ENCODE assay signal across 23 cellular contexts in the genomic region with DNA sequence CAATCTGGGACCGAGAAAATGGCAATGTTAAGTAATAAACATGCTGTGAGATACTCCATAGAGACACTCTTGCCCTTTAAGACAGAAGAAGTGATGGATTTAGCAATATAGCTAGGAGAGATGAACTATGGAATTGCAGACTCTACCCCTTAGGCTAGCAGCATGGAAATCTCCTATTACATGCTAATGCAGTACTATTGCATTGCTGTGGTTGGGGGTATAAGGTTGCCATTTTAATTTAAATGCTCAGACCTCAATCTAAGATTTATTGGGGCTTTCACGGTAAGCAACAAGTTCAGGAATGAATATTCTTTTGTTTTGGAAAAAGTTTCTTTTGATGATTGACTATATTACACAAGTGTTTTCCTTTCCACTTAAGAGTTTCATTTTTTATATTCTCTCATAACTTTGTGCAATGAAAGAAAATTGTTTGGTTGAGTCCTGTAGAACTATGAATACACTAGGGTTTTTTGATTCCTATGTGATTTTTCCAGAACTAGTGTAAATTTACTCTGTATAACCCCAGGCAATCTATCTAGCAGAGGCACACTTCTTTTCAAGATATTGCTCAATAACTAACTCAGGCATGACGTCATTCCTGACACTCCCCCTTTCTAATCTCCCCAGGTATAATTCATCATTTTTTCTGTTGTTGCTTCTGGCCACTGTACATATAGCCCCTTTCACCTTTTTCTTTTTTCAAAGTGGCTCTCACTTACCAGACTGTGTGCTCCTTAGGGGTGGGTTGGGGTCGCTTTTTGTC.
A peak's percentile ranks its signal among the peaks of the same experiment; 100 is the strongest.
DNase-seq lines count a peak whose midpoint lies in the region; ATAC-seq, FAIRE-seq and TF ChIP-seq lines count a peak whose summit lies in the region.
"Had no signal": no experiment of that assay in that cellular context is flagged by ENCODE, and none has a peak within 500 bp of the region (broad histone marks: within the 10 kb centered on the region; RNA-seq: fewer than 3 reads in every experiment).

No MANE protein-coding gene starts in this region.

- no peaks in the 10 kb centered on the region for H3K36me3 Mint-ChIP-seq in MCF 10A (ENCODE audit: insufficient read depth, unreplicated experiment)
- H3K36me3 Mint-ChIP-seq: CD4-positive, alpha-beta memory T cell had no signal

- TF ChIP-seq POLR2A in breast epithelium (IDR thresholded peaks at IDR 0.05): no peak
- TF ChIP-seq POLR2A in GM12878 (IDR thresholded peaks at IDR 0.05; ENCODE audit: low read depth, low read length): no peak

- H3K4me3 Mint-ChIP-seq in MCF 10A (ENCODE audit: unreplicated experiment): no peak overlapping the region
- H3K4me3 Mint-ChIP-seq: CD4-positive, alpha-beta memory T cell; T-helper 1 cell treated with Interleukin-12 subunit alpha and Interleukin-12 subunit beta and Interleukin-4 antibody, amounts not matched to agents 30 μg/mL and 1 μg/mL, for 36 hours had no signal

- H4K20me1 ChIP-seq in GM12878 (ENCODE audit: control insufficient read depth, insufficient read depth) (no peaks in the 10 kb centered on the region), neural cell (ENCODE audit: insufficient read depth) (no peaks in the 10 kb centered on the region)
- H4K20me1 ChIP-seq: BLaER1 treated with 17β-estradiol and CSF1 and Interleukin-3, amounts not matched to agents 10 nM and 100 nM had no signal

- H3K36me3 ChIP-seq in breast epithelium (no peaks in the 10 kb centered on the region), GM12878 (ENCODE audit: control insufficient read depth in 2 of 2, insufficient read depth in 2 of 2, low read length in 1 of 2) (no peaks in the 10 kb centered on the region), neural cell (ENCODE audit: insufficient read depth, low read length) (no peaks in the 10 kb centered on the region), left lung (no peaks in the 10 kb centered on the region)
- H3K36me3 ChIP-seq: BLaER1 treated with 17β-estradiol and CSF1 and Interleukin-3, amounts not matched to agents 10 nM and 100 nM; Peyer's patch; SJSA1 had no signal

- H3K9me3 ChIP-seq in breast epithelium: no peaks in the 10 kb centered on the region
- H3K9me3 ChIP-seq in GM12878 (replicated peaks; ENCODE audit: control insufficient read depth, insufficient read depth, low read length): no peaks in the 10 kb centered on the region
- no peaks in the 10 kb centered on the region for H3K9me3 ChIP-seq in neural cell (ENCODE audit: low read length)
- H3K9me3 ChIP-seq in left lung: no peaks in the 10 kb centered on the region
- H3K9me3 ChIP-seq: BLaER1 treated with 17β-estradiol and CSF1 and Interleukin-3, amounts not matched to agents 10 nM and 100 nM; Peyer's patch; SJSA1 had no signal

- RAD21 ChIA-PET in GM12878 (lab: Charles Lee; ENCODE audit: unreplicated experiment): no interaction called here

- H3K4me2 ChIP-seq in GM12878 (ENCODE audit: control insufficient read depth, insufficient read depth) (no peak overlapping the region), neural cell (ENCODE audit: low read length) (no peak overlapping the region)
- H3K4me2 ChIP-seq: BLaER1 treated with 17β-estradiol and CSF1 and Interleukin-3, amounts not matched to agents 10 nM and 100 nM had no signal

- DNase-seq in MCF 10A (ENCODE audit: unreplicated experiment) (peak; percentile 48), breast epithelium (ENCODE audit: low spot score in 2 of 2) (no peak), NCI-H226 (peak; percentile 55), GM12878 (ENCODE audit: low read depth, low spot score) (no peak), NCI-H146 treated with DMSO at 0.1 percent for 48 hours (lab: John Stamatoyannopoulos, UW; ENCODE audit: unreplicated experiment) (no peak), left lung (no peak)
- DNase-seq: 8988T; CD4-positive, alpha-beta memory T cell; GDM1; KG1; NCI-H1417; NCI-H187 treated with DMSO at 0.1 percent for 48 hours; NCI-H345; NCI-H524; NCI-H774; NK-92 treated with Interleukin-12 subunit alpha and Interleukin-12 subunit beta, amount 100 ng/mL, for 24 hours; Peyer's patch had no signal

- H2AFZ ChIP-seq in GM12878 (ENCODE audit: control insufficient read depth, low read depth, low read length): no peak overlapping the region
- H2AFZ ChIP-seq in neural cell (ENCODE audit: low read depth, low read length): no peak overlapping the region

- BruUV-seq in MCF 10A (replicated peaks; lab: Mats Ljungman, UMichigan): no TSS peak
- BruUV-seq in GM12878 (replicated peaks; lab: Mats Ljungman, UMichigan): no TSS peak

- FAIRE-seq in GM12878 (lab: Jason Lieb, UNC): no peak

- CTCF ChIA-PET in MCF 10A (lab: Yijun Ruan, JAX) (no interaction called here), GM12878 (lab: Yijun Ruan, JAX) (no interaction called here)

- H3K27me3 ChIP-seq in breast epithelium (no peaks in the 10 kb centered on the region), GM12878 (replicated peaks in 1 of 2; ENCODE audit: control insufficient read depth in 2 of 2, insufficient read depth in 2 of 2, low read length in 1 of 2) (no peaks in the 10 kb centered on the region), neural cell (ENCODE audit: insufficient read depth, low read depth, low read length) (no peaks in the 10 kb centered on the region), left lung (no peaks in the 10 kb centered on the region)
- H3K27me3 ChIP-seq: BLaER1 treated with 17β-estradiol and CSF1 and Interleukin-3, amounts not matched to agents 10 nM and 100 nM; Peyer's patch; SJSA1 had no signal

- H3K27ac ChIP-seq in breast epithelium (no peak overlapping the region), GM12878 (ENCODE audit: control insufficient read depth, insufficient read depth) (no peak overlapping the region), neural cell (ENCODE audit: low read length) (peak overlapping the region; percentile 63), left lung (no peak overlapping the region)
- H3K27ac ChIP-seq: BLaER1 treated with 17β-estradiol and CSF1 and Interleukin-3, amounts not matched to agents 10 nM and 100 nM; Peyer's patch; SJSA1 had no signal

- in situ Hi-C loops in GM12878 (cut with MboI): no loop called here

- H3K79me2 ChIP-seq in GM12878 (ENCODE audit: control insufficient read depth, insufficient read depth, low read length) (no peaks in the 10 kb centered on the region), neural cell (replicated peaks; ENCODE audit: insufficient read depth, low read length) (no peaks in the 10 kb centered on the region)

- no peaks in the 10 kb centered on the region for H3F3A ChIP-seq in neural cell (ENCODE audit: insufficient read depth, low read length, poor library complexity, severe bottlenecking)

- H3K9me3 Mint-ChIP-seq in MCF 10A (ENCODE audit: unreplicated experiment): no peaks in the 10 kb centered on the region
- H3K9me3 Mint-ChIP-seq: T-helper 1 cell treated with Interleukin-12 subunit alpha and Interleukin-12 subunit beta and Interleukin-4 antibody, amounts not matched to agents 30 μg/mL and 1 μg/mL, for 36 hours had no signal

- H3K27ac Mint-ChIP-seq in MCF 10A (ENCODE audit: low read depth, unreplicated experiment): no peak overlapping the region
- H3K27ac Mint-ChIP-seq: CD4-positive, alpha-beta memory T cell; T-helper 1 cell treated with Interleukin-12 subunit alpha and Interleukin-12 subunit beta and Interleukin-4 antibody, amounts not matched to agents 30 μg/mL and 1 μg/mL, for 36 hours had no signal

- H3K27me3 Mint-ChIP-seq in MCF 10A (ENCODE audit: insufficient read depth, unreplicated experiment): no peaks in the 10 kb centered on the region

- no peak overlapping the region for H3K4me3 ChIP-seq in breast epithelium
- H3K4me3 ChIP-seq in GM12878: no peak overlapping the region
- H3K4me3 ChIP-seq in neural cell (ENCODE audit: low read length): no peak overlapping the region
- H3K4me3 ChIP-seq in left lung: no peak overlapping the region
- H3K4me3 ChIP-seq: BLaER1 treated with 17β-estradiol and CSF1 and Interleukin-3, amounts not matched to agents 10 nM and 100 nM; Peyer's patch; SJSA1 had no signal

- no peak for TF ChIP-seq EP300 in GM12878 (IDR thresholded peaks at IDR 0.05; ENCODE audit: borderline replicate concordance in 1 of 2, control insufficient read depth in 1 of 2, low read depth in 2 of 2, low read length in 2 of 2)
- no peak for TF ChIP-seq EP300 in neural cell (conservative IDR thresholded peaks at IDR 0.05; ENCODE audit: poor library complexity, severe bottlenecking)

- peaks cover 9% of the 10 kb centered on the region for H3K4me1 Mint-ChIP-seq in MCF 10A (ENCODE audit: insufficient read depth, unreplicated experiment)
- H3K4me1 Mint-ChIP-seq: CD4-positive, alpha-beta memory T cell had no signal

- H3K9me2 ChIP-seq in neural cell (ENCODE audit: insufficient read depth, low read length): no peaks in the 10 kb centered on the region

- TF ChIP-seq CTCF in MCF 10A (IDR thresholded peaks at IDR 0.05; ENCODE audit: unreplicated experiment) (no peak), breast epithelium (IDR thresholded peaks at IDR 0.05) (no peak), GM12878 (IDR thresholded peaks at IDR 0.05 in 2 of 3, conservative IDR thresholded peaks at IDR 0.05 in 1 of 3; ENCODE audit: control insufficient read depth in 2 of 3, extremely low read depth in 1 of 3, insufficient read depth in 1 of 3, low read depth in 3 of 3, low read length in 3 of 3) (no peak), neural cell (IDR thresholded peaks at IDR 0.05; ENCODE audit: poor library complexity, severe bottlenecking) (no peak), left lung (IDR thresholded peaks at IDR 0.05) (no peak)

- H3K9ac ChIP-seq in GM12878 (ENCODE audit: control insufficient read depth, insufficient read depth, low read length) (no peak overlapping the region), neural cell (ENCODE audit: low read length) (no peak overlapping the region)
- H3K9ac ChIP-seq: BLaER1 treated with 17β-estradiol and CSF1 and Interleukin-3, amounts not matched to agents 10 nM and 100 nM had no signal

- TF ChIP-seq RAD21 in GM12878 (IDR thresholded peaks at IDR 0.05; ENCODE audit: insufficient read depth, low read depth, low read length): no peak
- TF ChIP-seq RAD21 in neural cell (conservative IDR thresholded peaks at IDR 0.05): no peak

- ATAC-seq in GM12878 (no peak), GM18858 (IDR thresholded peaks at IDR 0.05; ENCODE audit: unreplicated experiment) (no peak), left lung (no peak)
- ATAC-seq: HCT116 had no signal

- intact Hi-C loops in MCF 10A (cut with micrococcal nuclease) (no loop called here), breast epithelium (cut with DNase I; ENCODE audit: low total_unique reads) (no loop called here), GM12878 (cut with micrococcal nuclease; ENCODE audit: unreplicated experiment) (no loop called here), left lung (cut with DNase I) (no loop called here)

- SMC1A ChIA-PET in GM12878 (lab: Charles Lee; ENCODE audit: uncharacterized antibody, unreplicated experiment): no interaction called here

- WGBS in GM12878 (ENCODE audit: insufficient coverage, insufficient replicate concordance, low lambda C conversion rate, missing lambda C conversion rate): 25% methylated on average over 4 of the region's 4 CpGs

- H3K4me1 ChIP-seq in breast epithelium (no peaks in the 10 kb centered on the region), GM12878 (ENCODE audit: control insufficient read depth, insufficient read depth, low read length) (no peaks in the 10 kb centered on the region), left lung (no peaks in the 10 kb centered on the region)
- H3K4me1 ChIP-seq: BLaER1 treated with 17β-estradiol and CSF1 and Interleukin-3, amounts not matched to agents 10 nM and 100 nM; Peyer's patch; SJSA1 had no signal

- POLR2A ChIA-PET in MCF 10A (lab: Yijun Ruan, JAX): no interaction called here
- POLR2A ChIA-PET in GM12878 (lab: Charles Lee): no interaction called here

Comparison
In these comparisons a context has a peak if more than half of its experiments do, and no peak if none do; other contexts are left out.
1. DNase-seq: peak in MCF 10A (single experiment) and NCI-H226 (single experiment); none in breast epithelium (0 of 2), GM12878 (single experiment), NCI-H146 treated with DMSO at 0.1 percent for 48 hours (single experiment) and left lung (0 of 2).